15 cellular contexts compared by ENCODE assay signal in genomic region chr3:38040400-38040799, GRCh38. TPM values are rescaled to one million over a fixed set of nuclear protein-coding genes. Genes with fewer than 3 reads are reported as not detected.
DNase-seq lines count a peak whose midpoint lies in the region; ATAC-seq, FAIRE-seq and TF ChIP-seq lines count a peak whose summit lies in the region.
"Had no signal": no experiment of that assay in that cellular context is flagged by ENCODE, and none has a peak within 500 bp of the region (broad histone marks: within the 10 kb centered on the region; RNA-seq: fewer than 3 reads in every experiment).

No MANE protein-coding gene starts in this region.

- no peak for TF ChIP-seq CTCF in Calu3 (IDR thresholded peaks at IDR 0.05; ENCODE audit: unreplicated experiment)
- TF ChIP-seq CTCF in astrocyte (IDR thresholded peaks at IDR 0.05; ENCODE audit: insufficient read depth, low read depth, low read length): no peak

- no peaks in the 10 kb centered on the region for H3K79me2 ChIP-seq in astrocyte (ENCODE audit: insufficient read depth, low read length)

- peaks cover 26% of the 10 kb centered on the region for H3K4me1 ChIP-seq in BLaER1
- peaks cover 11% of the 10 kb centered on the region for H3K4me1 ChIP-seq in astrocyte (ENCODE audit: insufficient read depth, low read length)
- H3K4me1 ChIP-seq: psoas muscle had no signal

- no peak for ATAC-seq in naive thymus-derived CD8-positive, alpha-beta T cell

- H3K36me3 Mint-ChIP-seq in Calu3 (ENCODE audit: insufficient read depth, unreplicated experiment) (peaks cover 8% of the 10 kb centered on the region), astrocyte (ENCODE audit: low read depth, unreplicated experiment) (no peaks in the 10 kb centered on the region)
- peaks cover 0 to 2% (median 0%) of the 10 kb centered on the region in 3 donors for H3K36me3 Mint-ChIP-seq in naive thymus-derived CD8-positive, alpha-beta T cell

- H3K9me3 ChIP-seq in BLaER1 (no peaks in the 10 kb centered on the region), astrocyte (ENCODE audit: insufficient read depth, low read depth, low read length) (no peaks in the 10 kb centered on the region)
- H3K9me3 ChIP-seq: psoas muscle, tibial artery had no signal

- POLR2A ChIA-PET in naive thymus-derived CD8-positive, alpha-beta T cell (lab: Charles Lee): interaction anchor here (1.8 to 2.2 kb wide), 4 partner anchors 12 to 97 kb away, joined by 5 to 12 read pairs (median 10); partner anchors contain the start of genes ACAA1 and PLCD1

- peak overlapping the region; percentile 15 for H3K27ac Mint-ChIP-seq in Calu3 (ENCODE audit: unreplicated experiment)
- no peak overlapping the region for H3K27ac Mint-ChIP-seq in astrocyte (ENCODE audit: unreplicated experiment)
- H3K27ac Mint-ChIP-seq in naive thymus-derived CD8-positive, alpha-beta T cell: peak overlapping the region; percentile 86 to 96 (median 94)
- H3K27ac Mint-ChIP-seq: endodermal cell had no signal

- H3K36me3 ChIP-seq in BLaER1: no peaks in the 10 kb centered on the region
- no peaks in the 10 kb centered on the region for H3K36me3 ChIP-seq in astrocyte (ENCODE audit: insufficient read depth, low read length)
- H3K36me3 ChIP-seq: tibial artery had no signal

- DNase-seq in Calu3 (no peak), astrocyte (ENCODE audit: low read depth) (no peak), NCI-H187 treated with DMSO at 0.1 percent for 48 hours (lab: John Stamatoyannopoulos, UW) (no peak), NCI-H345 (lab: John Stamatoyannopoulos, UW) (no peak), UCSD-AML1 (lab: John Stamatoyannopoulos, UW; ENCODE audit: unreplicated experiment) (no peak), DMS 273 (lab: John Stamatoyannopoulos, UW; ENCODE audit: unreplicated experiment) (no peak)
- no peak for DNase-seq in naive thymus-derived CD8-positive, alpha-beta T cell
- DNase-seq: activated CD8-positive, alpha-beta memory T cell treated with anti-CD3 and anti-CD28 coated beads, Interleukin-2, amount 50 U/mL, for 48 hours; NCI-H2029 treated with DMSO at 0.1 percent for 48 hours; NCI-H82 had no signal

- H3K4me3 ChIP-seq in BLaER1 (no peak overlapping the region), astrocyte (ENCODE audit: insufficient read depth, low read depth, low read length) (no peak overlapping the region)

- H3K4me2 ChIP-seq in BLaER1 (peak overlapping the region; percentile 99), astrocyte (ENCODE audit: low read length) (no peak overlapping the region)

- H2AFZ ChIP-seq in astrocyte (ENCODE audit: low read depth, low read length): peak overlapping the region; percentile 91

- FAIRE-seq in astrocyte (lab: Jason Lieb, UNC): no peak

- no peaks in the 10 kb centered on the region for H4K20me1 ChIP-seq in BLaER1
- no peaks in the 10 kb centered on the region for H4K20me1 ChIP-seq in astrocyte (ENCODE audit: insufficient read depth, low read length)

- CTCF ChIA-PET in Calu3 (lab: Charles Lee): interaction anchor here (0.8 to 1.0 kb wide), 2 partner anchors 29 to 66 kb away, joined by 3 read pairs; no protein-coding TSS in a partner anchor

- H3K27ac ChIP-seq in BLaER1: no peak overlapping the region
- no peak overlapping the region for H3K27ac ChIP-seq in astrocyte (ENCODE audit: low read depth, low read length)
- H3K27ac ChIP-seq: psoas muscle, tibial artery had no signal

- H3K9ac ChIP-seq in BLaER1: no peak overlapping the region
- no peak overlapping the region for H3K9ac ChIP-seq in astrocyte (ENCODE audit: low read length)

- no TSS peak for BruUV-seq in Calu3 (replicated peaks; lab: Mats Ljungman, UMichigan)

- H3K4me1 Mint-ChIP-seq in Calu3 (ENCODE audit: low read depth, unreplicated experiment) (peaks cover 17% of the 10 kb centered on the region), astrocyte (ENCODE audit: low read depth, unreplicated experiment) (peaks cover 6% of the 10 kb centered on the region)
- peaks cover 26 to 33% (median 29%) of the 10 kb centered on the region in 4 donors for H3K4me1 Mint-ChIP-seq in naive thymus-derived CD8-positive, alpha-beta T cell

- H3K9me3 Mint-ChIP-seq in Calu3 (ENCODE audit: low read depth, unreplicated experiment) (no peaks in the 10 kb centered on the region), astrocyte (ENCODE audit: unreplicated experiment) (peaks cover 2% of the 10 kb centered on the region)
- peaks cover 0 to 6% (median 0%) of the 10 kb centered on the region in 9 donors for H3K9me3 Mint-ChIP-seq in naive thymus-derived CD8-positive, alpha-beta T cell
- H3K9me3 Mint-ChIP-seq: endodermal cell had no signal

- H3K27me3 Mint-ChIP-seq in Calu3 (ENCODE audit: unreplicated experiment) (no peaks in the 10 kb centered on the region), astrocyte (ENCODE audit: low read depth, unreplicated experiment) (peaks cover 44% of the 10 kb centered on the region)
- H3K27me3 Mint-ChIP-seq in naive thymus-derived CD8-positive, alpha-beta T cell: peaks cover 0 to 1% (median 0%) of the 10 kb centered on the region in 5 donors

- peak overlapping the region; percentile 80 for H3K4me3 Mint-ChIP-seq in Calu3 (ENCODE audit: low read depth, unreplicated experiment)
- H3K4me3 Mint-ChIP-seq in astrocyte (ENCODE audit: unreplicated experiment): no peak overlapping the region
- H3K4me3 Mint-ChIP-seq in naive thymus-derived CD8-positive, alpha-beta T cell: peak overlapping the region; percentile 69 to 95 (median 86)

- intact Hi-C loops in Calu3 (cut with micrococcal nuclease; ENCODE audit: unreplicated experiment): loop anchor here (5.0 kb wide), 1 partner anchor 38 kb away; no protein-coding TSS in a partner anchor

- no peaks in the 10 kb centered on the region for H3K27me3 ChIP-seq in BLaER1
- peaks cover 5% of the 10 kb centered on the region for H3K27me3 ChIP-seq in astrocyte (ENCODE audit: insufficient read depth, low read length)
- H3K27me3 ChIP-seq: tibial artery had no signal

RNA-seq across cellular contexts. Expression of gene DLEC1, which starts 1.4 kb away (rescaled TPM):
- 0.28 and 0.78 TPM in 2 replicates for total RNA-seq in Calu3 (2022)
- total RNA-seq in astrocyte: 0.19 and 0.54 TPM in 2 replicates
- total RNA-seq in naive thymus-derived CD8-positive, alpha-beta T cell: 1 to 10 TPM; 4.6 to 5.2 TPM
- under 1 TPM; 0.31 to 0.37 (median 0.35) TPM for polyA plus RNA-seq in naive thymus-derived CD8-positive, alpha-beta T cell
- total RNA-seq: Daoy had no signal

RNA-seq across cellular contexts. Expression of gene PLCD1, which starts 11.0 kb away (rescaled TPM):
- total RNA-seq in Calu3 (2022) (7.8 and 9.8 TPM in 2 replicates), astrocyte (15.8 and 16.7 TPM in 2 replicates)
- 10 to 100 TPM; 39.3 to 42.7 TPM for total RNA-seq in naive thymus-derived CD8-positive, alpha-beta T cell
- 10 to 100 TPM; 11.0 to 23.0 (median 15.6) TPM for polyA plus RNA-seq in naive thymus-derived CD8-positive, alpha-beta T cell

RNA-seq across cellular contexts. Expression of gene VILL, which starts 49.8 kb away (rescaled TPM):
- total RNA-seq in Calu3 (2022) (52.6 and 86.8 TPM in 2 replicates), astrocyte (1.0 and 1.5 TPM in 2 replicates)
- total RNA-seq in naive thymus-derived CD8-positive, alpha-beta T cell: 10 to 100 TPM; 41.0 to 41.9 TPM
- 10 to 100 TPM; 12.3 to 21.6 (median 16.0) TPM for polyA plus RNA-seq in naive thymus-derived CD8-positive, alpha-beta T cell

Comparison
In these comparisons a context has a peak if more than half of its experiments do, and no peak if none do; other contexts are left out.
1. RNA of gene VILL, which starts 49.8 kb away (total RNA-seq): 52.6 to 86.8 TPM in Calu3 and 41.0 to 41.9 TPM in naive thymus-derived CD8-positive, alpha-beta T cell; 1.0 to 1.5 TPM in astrocyte; every median in the first group is over 10 times any median in the second.